In the genomic region with DNA sequence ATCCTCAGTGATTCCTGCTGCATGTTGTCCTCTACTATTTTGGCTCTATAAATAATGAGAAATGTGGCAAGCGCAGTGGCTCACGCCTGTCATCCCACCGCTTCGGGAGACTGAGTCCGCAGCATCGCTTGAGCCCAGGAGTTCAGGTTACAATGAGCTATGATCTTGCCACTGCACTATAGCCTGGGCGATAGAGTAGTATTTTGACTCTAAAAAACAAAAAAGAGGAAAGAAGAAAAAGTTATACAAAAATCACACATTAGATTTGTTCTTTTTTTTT, we compare ENCODE assay signal across 8 cellular contexts. TPM values are rescaled to one million over a fixed set of nuclear protein-coding genes. Genes with fewer than 3 reads are reported as not detected.
DNase-seq lines count a peak whose midpoint lies in the region; ATAC-seq, FAIRE-seq and TF ChIP-seq lines count a peak whose summit lies in the region.

No MANE protein-coding gene starts in this region.

- peak overlapping the region; percentile 74 for H3K4me2 ChIP-seq in SK-N-SH

- H2AFZ ChIP-seq in SK-N-SH (ENCODE audit: low read depth) = peak overlapping the region; percentile 96

- no peak for TF ChIP-seq EP300 in SK-N-SH (IDR thresholded peaks at IDR 0.05; ENCODE audit: borderline replicate concordance in 1 of 2, low read depth in 1 of 2, low read length in 1 of 2)

- ATAC-seq in SK-N-SH treated with all-trans-retinoic acid at 6 μM for 48 hours = no peak

- peaks cover 42% of the 10 kb centered on the region for H3K79me2 ChIP-seq in SK-N-SH (ENCODE audit: insufficient read depth)

- TF ChIP-seq CTCF in SK-N-SH (IDR thresholded peaks at IDR 0.05) (no peak), kidney (IDR thresholded peaks at IDR 0.05; ENCODE audit: borderline replicate concordance, extremely low read depth, insufficient read depth) (no peak)

- no peaks in the 10 kb centered on the region for H3K9me2 ChIP-seq in SK-N-SH

- H3K4me1 Mint-ChIP-seq in activated naive CD8-positive, alpha-beta T cell (ENCODE audit: low read depth) = peaks cover 54% of the 10 kb centered on the region

- no peaks in the 10 kb centered on the region for H3K27me3 ChIP-seq in SK-N-SH (ENCODE audit: insufficient read depth)
- H3K27me3 ChIP-seq in subcutaneous abdominal adipose tissue (ENCODE audit: control insufficient read depth in 5 of 5, insufficient read depth in 4 of 5, low read length in 5 of 5) = no peaks in the 10 kb centered on the region

- H3K36me3 Mint-ChIP-seq in activated naive CD8-positive, alpha-beta T cell = peaks cover 12% of the 10 kb centered on the region

- H3K4me3 ChIP-seq in SK-N-SH (ENCODE audit: low read depth in 2 of 2, low read length in 1 of 2) = peak overlapping the region; percentile 69 to 78
- H3K4me3 ChIP-seq in kidney (ENCODE audit: low read length in 2 of 2) = peak overlapping the region; percentile 93 to 95
- peak overlapping the region; percentile 66 to 99 (median 92) for H3K4me3 ChIP-seq in subcutaneous abdominal adipose tissue (ENCODE audit: low read depth in 1 of 5, low read length in 5 of 5)

- POLR2A ChIA-PET in SK-N-SH (lab: Yijun Ruan, JAX) = interaction anchor here (1.0 to 1.1 kb wide), 3 partner anchors 20 to 102 kb away, joined by 3 to 16 read pairs (median 3); partner anchors contain the start of genes GLMP and PMF1

- H3K9me3 Mint-ChIP-seq in activated naive CD8-positive, alpha-beta T cell (ENCODE audit: low read depth) = no peaks in the 10 kb centered on the region

- no peak for TF ChIP-seq RAD21 in SK-N-SH (IDR thresholded peaks at IDR 0.05; ENCODE audit: low read length)

- H3K9me3 ChIP-seq in SK-N-SH (no peaks in the 10 kb centered on the region), kidney (ENCODE audit: control insufficient read depth in 1 of 2, low read length in 2 of 2) (no peaks in the 10 kb centered on the region), subcutaneous abdominal adipose tissue (ENCODE audit: control insufficient read depth in 5 of 5, low read length in 5 of 5) (no peaks in the 10 kb centered on the region)

- H3K36me3 ChIP-seq in SK-N-SH (replicated peaks in 1 of 2; ENCODE audit: control insufficient read depth in 1 of 2, insufficient read depth in 2 of 2, low read length in 1 of 2) = peaks cover 9 to 18% of the 10 kb centered on the region in 2 experiments
- peaks cover 3 to 6% of the 10 kb centered on the region in 2 donors for H3K36me3 ChIP-seq in kidney (ENCODE audit: control insufficient read depth in 1 of 2, insufficient read depth in 2 of 2, low read length in 2 of 2)
- H3K36me3 ChIP-seq in subcutaneous abdominal adipose tissue (ENCODE audit: control insufficient read depth in 5 of 5, insufficient read depth in 5 of 5, low read length in 5 of 5) = peaks cover 0 to 10% (median 0%) of the 10 kb centered on the region in 5 donors

- H3K4me3 Mint-ChIP-seq in activated naive CD8-positive, alpha-beta T cell = no peak overlapping the region

- no peaks in the 10 kb centered on the region for H4K20me1 ChIP-seq in SK-N-SH (ENCODE audit: insufficient read depth)

- no peak for DNase-seq in SK-N-SH
- DNase-seq in kidney = no peak
- DNase-seq in NOMO-1 treated with DMSO at 0.1 percent for 48 hours (lab: John Stamatoyannopoulos, UW; ENCODE audit: unreplicated experiment) = no peak
- DNase-seq in SKM-1 (lab: John Stamatoyannopoulos, UW; ENCODE audit: unreplicated experiment) = no peak
- no peak for DNase-seq in DMS153 (lab: John Stamatoyannopoulos, UW)

- no peaks in the 10 kb centered on the region for H3K27me3 Mint-ChIP-seq in activated naive CD8-positive, alpha-beta T cell

- H3K4me1 ChIP-seq in SK-N-SH (ENCODE audit: control insufficient read depth in 1 of 2, insufficient read depth in 2 of 2, low read depth in 1 of 2, low read length in 1 of 2) (peaks cover 7 to 16% of the 10 kb centered on the region in 2 experiments; a peak in 2 of 4 replicates), kidney (ENCODE audit: control insufficient read depth in 1 of 2, insufficient read depth in 1 of 2, low read depth in 1 of 2, low read length in 2 of 2) (peaks cover 14 to 17% of the 10 kb centered on the region in 2 donors), subcutaneous abdominal adipose tissue (ENCODE audit: control insufficient read depth in 5 of 5, insufficient read depth in 5 of 5, low read length in 5 of 5) (peaks cover 4 to 41% (median 19%) of the 10 kb centered on the region in 5 donors)

- H3K27ac ChIP-seq in SK-N-SH (ENCODE audit: low read depth in 2 of 2, low read length in 1 of 2) (peak overlapping the region; percentile 56 to 92), kidney (ENCODE audit: low read depth in 2 of 2, low read length in 2 of 2) (peak overlapping the region; percentile 52 to 81), subcutaneous abdominal adipose tissue (ENCODE audit: low read depth, low read length) (peak overlapping the region; percentile 66)

- no peaks in the 10 kb centered on the region for H3F3A ChIP-seq in SK-N-SH (replicated peaks; ENCODE audit: insufficient read depth)

- no peak for FAIRE-seq in kidney (lab: Jason Lieb, UNC)

- peak overlapping the region; percentile 92 for H3K27ac Mint-ChIP-seq in activated naive CD8-positive, alpha-beta T cell

- CTCF ChIA-PET in SK-N-SH (lab: Yijun Ruan, JAX) = interaction anchor here (0.9 to 1.5 kb wide), 4 partner anchors 17 to 52 kb away, joined by 3 to 5 read pairs (median 4); partner anchors contain the start of gene PMF1

- WGBS in SK-N-SH (ENCODE audit: low lambda C conversion rate) = 71% methylated on average over 7 of the region's 7 CpGs

- H3K9ac ChIP-seq in SK-N-SH = peak overlapping the region; percentile 72
- peak overlapping the region; percentile 56 to 87 for H3K9ac ChIP-seq in kidney (ENCODE audit: low read length in 2 of 2)
- H3K9ac ChIP-seq in subcutaneous abdominal adipose tissue (ENCODE audit: low read length in 5 of 5) = peak overlapping the region in 4 of 5 donors; percentile 44 to 86 (median 76)

- intact Hi-C loops in kidney (cut with DNase I) = no loop called here

TF ChIP-seq in SK-N-SH, 30 proteins besides CTCF, POLR2A, EP300 and RAD21:
- TF ChIP-seq TAF1 (IDR thresholded peaks at IDR 0.05; ENCODE audit: borderline replicate concordance, low read depth, low read length) (no peak), MEF2A (IDR thresholded peaks at IDR 0.05; ENCODE audit: borderline replicate concordance, low read depth) (no peak), TCF12 (IDR thresholded peaks at IDR 0.05) (no peak), FOXJ3 (CRISPR knock-in tag; IDR thresholded peaks at IDR 0.05) (no peak), USF1 (IDR thresholded peaks at IDR 0.05; ENCODE audit: borderline replicate concordance, low read depth) (no peak), FOSL2 (IDR thresholded peaks at IDR 0.05; ENCODE audit: borderline replicate concordance, low read depth) (no peak), GATA2 (CRISPR knock-in tag; IDR thresholded peaks at IDR 0.05) (no peak)

TF ChIP-seq in SK-N-SH treated with all-trans-retinoic acid at 6 μM for 48 hours, 23 proteins besides CTCF, POLR2A, EP300 and RAD21 (continues in another document):
- TF ChIP-seq PPARA (CRISPR knock-in tag; IDR thresholded peaks at IDR 0.05; ENCODE audit: borderline replicate concordance) (no peak), SNAI2 (CRISPR knock-in tag; IDR thresholded peaks at IDR 0.05) (no peak), ISL1 (CRISPR knock-in tag; IDR thresholded peaks at IDR 0.05) (no peak), TOX (CRISPR knock-in tag; IDR thresholded peaks at IDR 0.05; ENCODE audit: borderline replicate concordance) (no peak), OSR1 (CRISPR knock-in tag; IDR thresholded peaks at IDR 0.05) (no peak), ZNF70 (CRISPR knock-in tag; IDR thresholded peaks at IDR 0.05) (no peak)
- TF ChIP-seq, protein P1, sequence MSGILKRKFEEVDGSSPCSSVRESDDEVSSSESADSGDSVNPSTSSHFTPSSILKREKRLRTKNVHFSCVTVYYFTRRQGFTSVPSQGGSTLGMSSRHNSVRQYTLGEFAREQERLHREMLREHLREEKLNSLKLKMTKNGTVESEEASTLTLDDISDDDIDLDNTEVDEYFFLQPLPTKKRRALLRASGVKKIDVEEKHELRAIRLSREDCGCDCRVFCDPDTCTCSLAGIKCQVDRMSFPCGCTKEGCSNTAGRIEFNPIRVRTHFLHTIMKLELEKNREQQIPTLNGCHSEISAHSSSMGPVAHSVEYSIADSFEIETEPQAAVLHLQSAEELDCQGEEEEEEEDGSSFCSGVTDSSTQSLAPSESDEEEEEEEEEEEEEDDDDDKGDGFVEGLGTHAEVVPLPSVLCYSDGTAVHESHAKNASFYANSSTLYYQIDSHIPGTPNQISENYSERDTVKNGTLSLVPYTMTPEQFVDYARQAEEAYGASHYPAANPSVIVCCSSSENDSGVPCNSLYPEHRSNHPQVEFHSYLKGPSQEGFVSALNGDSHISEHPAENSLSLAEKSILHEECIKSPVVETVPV (CRISPR knock-in tag; IDR thresholded peaks at IDR 0.05) = no peak

RNA-seq across cellular contexts. Expression of gene SLC25A44, which starts 0.8 kb away (rescaled TPM):
- polyA plus RNA-seq in SK-N-SH (2012; rRNA removed) (28.5 and 40.2 TPM in 2 replicates), kidney (ENCODE audit: insufficient read depth, low read depth, low replicate concordance) (29.0 TPM)
- polyA plus RNA-seq in SK-N-SH (2012; cell fraction: cytosol; rRNA removed) = 25.1 and 30.1 TPM in 2 replicates
- 23.0 and 37.6 TPM in 2 replicates for polyA plus RNA-seq in SK-N-SH (2012; cell fraction: nucleus; rRNA removed)
- total RNA-seq in kidney = 28.1 TPM

RNA-seq across cellular contexts. Expression of gene PMF1, which starts 19.7 kb away (rescaled TPM):
- 72.5 and 89.5 TPM in 2 replicates for polyA plus RNA-seq in SK-N-SH (2012; rRNA removed)
- 60.3 and 74.6 TPM in 2 replicates for polyA plus RNA-seq in SK-N-SH (2012; cell fraction: cytosol; rRNA removed)
- 66.4 and 78.0 TPM in 2 replicates for polyA plus RNA-seq in SK-N-SH (2012; cell fraction: nucleus; rRNA removed)
- 65.6 TPM for total RNA-seq in kidney
- polyA plus RNA-seq in kidney (ENCODE audit: insufficient read depth, low read depth, low replicate concordance) = 110 TPM

RNA-seq across cellular contexts. Expression of gene SEMA4A, which starts 39.8 kb away (rescaled TPM):
- polyA plus RNA-seq in SK-N-SH (2012; rRNA removed) = 1.3 and 2.3 TPM in 2 replicates
- polyA plus RNA-seq in SK-N-SH (2012; cell fraction: cytosol; rRNA removed) = 0.33 and 0.73 TPM in 2 replicates
- polyA plus RNA-seq in SK-N-SH (2012; cell fraction: nucleus; rRNA removed) = 11.2 and 13.5 TPM in 2 replicates
- total RNA-seq in kidney = 45.9 TPM
- 16.4 TPM for polyA plus RNA-seq in kidney (ENCODE audit: insufficient read depth, low read depth, low replicate concordance)

RNA-seq across cellular contexts. Expression of gene BGLAP, which starts 48.8 kb away (rescaled TPM):
- polyA plus RNA-seq in SK-N-SH (2012; rRNA removed) (0.96 and 1.1 TPM in 2 replicates), kidney (ENCODE audit: insufficient read depth, low read depth, low replicate concordance) (1.7 TPM)
- 0.13 and 0.18 TPM in 2 replicates for polyA plus RNA-seq in SK-N-SH (2012; cell fraction: cytosol; rRNA removed)
- polyA plus RNA-seq in SK-N-SH (2012; cell fraction: nucleus; rRNA removed) = 7.7 and 10.5 TPM in 2 replicates
- 1.8 TPM for total RNA-seq in kidney

RNA-seq across cellular contexts. Expression of gene PAQR6, which starts 54.7 kb away (rescaled TPM):
- polyA plus RNA-seq in SK-N-SH (2012; rRNA removed) (2.4 and 3.5 TPM in 2 replicates), kidney (ENCODE audit: insufficient read depth, low read depth, low replicate concordance) (2.0 TPM)
- polyA plus RNA-seq in SK-N-SH (2012; cell fraction: cytosol; rRNA removed) = 0.69 and 0.88 TPM in 2 replicates
- 30.6 and 40.2 TPM in 2 replicates for polyA plus RNA-seq in SK-N-SH (2012; cell fraction: nucleus; rRNA removed)
- total RNA-seq in kidney = 4.2 TPM
